ENCODE assay signal across 27 cellular contexts in genomic region chr11:126246636-126247035, GRCh38. TPM values are rescaled to one million over a fixed set of nuclear protein-coding genes. Genes with fewer than 3 reads are reported as not detected.
DNase-seq lines count a peak whose midpoint lies in the region; ATAC-seq, FAIRE-seq and TF ChIP-seq lines count a peak whose summit lies in the region.
"Had no signal": no experiment of that assay in that cellular context is flagged by ENCODE, and none has a peak within 500 bp of the region (broad histone marks: within the 10 kb centered on the region; RNA-seq: fewer than 3 reads in every experiment).

No MANE protein-coding gene starts in this region.

- H3K23ac ChIP-seq in mesenchymal stem cell (ENCODE audit: low read length in 2 of 2): no peak overlapping the region

- intact Hi-C loops in dorsolateral prefrontal cortex (cut with DNase I): no loop called here

- H3K27ac ChIP-seq in ACC112 (ENCODE audit: low read depth, low read length) (peak overlapping the region; percentile 22; the same call in 1 of the 2 replicates), mesenchymal stem cell (ENCODE audit: low read length, poor library complexity, severe bottlenecking) (no peak overlapping the region), dorsolateral prefrontal cortex (no peak overlapping the region), caudate nucleus (ENCODE audit: low read depth, low read length) (no peak overlapping the region)
- H3K27ac ChIP-seq: esophagus muscularis mucosa, thyroid gland had no signal

- H3K14ac ChIP-seq in mesenchymal stem cell (ENCODE audit: low read length in 2 of 2): no peak overlapping the region

- H2BK5ac ChIP-seq in mesenchymal stem cell (ENCODE audit: low read depth, low read length, poor library complexity, severe bottlenecking): no peak overlapping the region

- H3K4me3 ChIP-seq in ACC112 (ENCODE audit: low read depth, low read length): no peak overlapping the region
- H3K4me3 ChIP-seq in mesenchymal stem cell (ENCODE audit: insufficient read depth in 1 of 2, low read depth in 1 of 2, low read length in 2 of 2): no peak overlapping the region
- no peak overlapping the region for H3K4me3 ChIP-seq in dorsolateral prefrontal cortex
- H3K4me3 ChIP-seq: esophagus muscularis mucosa, GM12878, skin epidermis, thyroid gland had no signal

- H2BK12ac ChIP-seq in mesenchymal stem cell (ENCODE audit: low read length in 2 of 2): no peak overlapping the region

- peaks cover 14% of the 10 kb centered on the region for H3K79me1 ChIP-seq in mesenchymal stem cell (replicated peaks; ENCODE audit: low read length, poor library complexity, severe bottlenecking)

- peaks cover 16% of the 10 kb centered on the region for H3K36me3 ChIP-seq in ACC112 (ENCODE audit: insufficient read depth, low read length)
- H3K36me3 ChIP-seq in mesenchymal stem cell (ENCODE audit: control insufficient read depth in 1 of 2, insufficient read depth in 2 of 2, low read depth in 1 of 2, low read length in 2 of 2): peaks cover 20 to 59% of the 10 kb centered on the region in 2 experiments

- no peak overlapping the region for H2BK120ac ChIP-seq in mesenchymal stem cell (ENCODE audit: low read depth, low read length)

- no peak overlapping the region for H4K91ac ChIP-seq in mesenchymal stem cell (ENCODE audit: low read length)

- whole genome bisulfite sequencing in mesenchymal stem cell: 100% methylated on average over 2 of the region's 2 CpGs

- TF ChIP-seq POLR2A in GM12892 (IDR thresholded peaks at IDR 0.05; ENCODE audit: low read depth, low read length): no peak

- TF ChIP-seq CTCF in dorsolateral prefrontal cortex (IDR thresholded peaks at IDR 0.05 in 54 of 56, conservative IDR thresholded peaks at IDR 0.05 in 2 of 56; ENCODE audit: low read depth in 1 of 56, partially characterized antibody in 56 of 56): no peak

- no peaks in the 10 kb centered on the region for H3K9me3 ChIP-seq in mesenchymal stem cell (ENCODE audit: control insufficient read depth, low read length)
- H3K9me3 ChIP-seq: esophagus muscularis mucosa, thyroid gland had no signal

- no peaks in the 10 kb centered on the region for H3K79me2 ChIP-seq in ACC112 (ENCODE audit: control insufficient read depth, insufficient read depth, low read length, unreplicated experiment)

- H3K4me1 ChIP-seq in ACC112 (ENCODE audit: control insufficient read depth, insufficient read depth, low read length, unreplicated experiment) (peaks cover 9% of the 10 kb centered on the region), mesenchymal stem cell (ENCODE audit: control insufficient read depth, insufficient read depth, low read depth, low read length) (no peaks in the 10 kb centered on the region)
- H3K4me1 ChIP-seq: esophagus muscularis mucosa, thyroid gland had no signal

- no peak for ATAC-seq in GM21717 (IDR thresholded peaks at IDR 0.05; ENCODE audit: unreplicated experiment)
- ATAC-seq: GM12878; left lobe of liver; PC-3; SK-N-SH treated with all-trans-retinoic acid at 6 μM for 48 hours; stimulated activated naive CD8-positive, alpha-beta T cell treated with anti-CD3 and anti-CD28 coated beads, Interleukin-15, amount 100 ng/mL, for 72 hours had no signal

- H4K8ac ChIP-seq in mesenchymal stem cell (ENCODE audit: low read length): no peak overlapping the region

- H2AK5ac ChIP-seq in mesenchymal stem cell (ENCODE audit: low read length, severe bottlenecking): no peak overlapping the region

- peak; percentile 36 for FAIRE-seq in GM12892 (lab: Jason Lieb, UNC)
- FAIRE-seq: A204.1, colon, GM12878 had no signal

- DNase-seq in GM12892 (ENCODE audit: insufficient read length): no peak
- DNase-seq in dermis blood vessel endothelial cell: peak; percentile 88
- peak; percentile 8 for DNase-seq in mesenchymal stem cell
- no peak for DNase-seq in dorsolateral prefrontal cortex
- DNase-seq in C1 segment of cervical spinal cord (lab: John Stamatoyannopoulos, UW): no peak
- no peak for DNase-seq in caudate nucleus (lab: John Stamatoyannopoulos, UW)
- DNase-seq: activated CD8-positive, alpha-beta memory T cell treated with anti-CD3 and anti-CD28 coated beads for 24 hours; activated gamma-delta T cell; naive B cell; NCI-H2171; NCI-H524; NK-92 treated with Interleukin-12 subunit alpha and Interleukin-12 subunit beta, amount 100 ng/mL, for 24 hours; PC-3; stimulated activated CD4-positive, alpha-beta T cell treated with anti-CD3 and anti-CD28 coated beads, Interleukin-1b, Interleukin-23, amount 100 ng/mL, for 48 hours; stimulated activated CD8-positive, alpha-beta memory T cell treated with anti-CD3 and anti-CD28 coated beads, Interleukin-4, amount 100 ng/mL, for 48 hours; stimulated activated naive CD8-positive, alpha-beta T cell treated with anti-CD3 and anti-CD28 coated beads, Interleukin-15, amount 100 ng/mL, for 72 hours; T-helper 2 cell; thyroid gland had no signal

- no peak overlapping the region for H3K4ac ChIP-seq in mesenchymal stem cell (ENCODE audit: low read depth in 1 of 2, low read length in 2 of 2)

- H2AFZ ChIP-seq in ACC112 (ENCODE audit: low read length, unreplicated experiment) (no peak overlapping the region), mesenchymal stem cell (ENCODE audit: low read depth, low read length) (no peak overlapping the region)

- no peak overlapping the region for H2BK15ac ChIP-seq in mesenchymal stem cell (ENCODE audit: low read depth, poor library complexity, severe bottlenecking)

- no peaks in the 10 kb centered on the region for H3K27me3 ChIP-seq in ACC112 (ENCODE audit: insufficient read depth, low read length)
- no peaks in the 10 kb centered on the region for H3K27me3 ChIP-seq in mesenchymal stem cell (ENCODE audit: control insufficient read depth in 1 of 2, insufficient read depth in 1 of 2, low read length in 2 of 2)
- no peaks in the 10 kb centered on the region for H3K27me3 ChIP-seq in dorsolateral prefrontal cortex
- H3K27me3 ChIP-seq: esophagus muscularis mucosa, thyroid gland had no signal

- no peak overlapping the region for H3K4me2 ChIP-seq in mesenchymal stem cell (ENCODE audit: low read length, poor library complexity, severe bottlenecking)

- no peak overlapping the region for H3K18ac ChIP-seq in mesenchymal stem cell (ENCODE audit: low read depth in 1 of 2, low read length in 2 of 2)

- no peak overlapping the region for H3K9ac ChIP-seq in mesenchymal stem cell (ENCODE audit: low read length)

RNA-seq across cellular contexts. Expression of gene SRPRA, which starts 22.1 kb away (rescaled TPM):
- polyA plus RNA-seq in GM12892 (2012; ENCODE audit: missing spikeins): 74.4 TPM
- total RNA-seq in dermis blood vessel endothelial cell (43.9 and 85.5 TPM in 2 replicates), dorsolateral prefrontal cortex (10 to 100 TPM; 48.5 to 86.8 (median 67.0) TPM)
- 68.9 TPM for polyA plus RNA-seq in mesenchymal stem cell (2013, experiment 1 of 2)
- 68.3 TPM for polyA plus RNA-seq in mesenchymal stem cell (2013, experiment 2 of 2)

RNA-seq across cellular contexts. Expression of gene FOXRED1, which starts 22.3 kb away (rescaled TPM):
- polyA plus RNA-seq in GM12892 (2012; ENCODE audit: missing spikeins): 30.1 TPM
- total RNA-seq in dermis blood vessel endothelial cell: 11.2 and 17.5 TPM in 2 replicates
- polyA plus RNA-seq in mesenchymal stem cell (2013, experiment 1 of 2): 8.0 TPM
- 7.7 TPM for polyA plus RNA-seq in mesenchymal stem cell (2013, experiment 2 of 2)
- 100 to 1,000 TPM in 1 of 120 experiments, 10 to 100 TPM in 119; 46.1 to 103 (median 68.0) TPM for total RNA-seq in dorsolateral prefrontal cortex

RNA-seq across cellular contexts. Expression of gene FAM118B, which starts 35.1 kb away (rescaled TPM):
- polyA plus RNA-seq in GM12892 (2012; ENCODE audit: missing spikeins): 10.2 TPM
- total RNA-seq in dermis blood vessel endothelial cell (31.8 and 46.5 TPM in 2 replicates), dorsolateral prefrontal cortex (10 to 100 TPM; 16.9 to 40.6 (median 24.6) TPM)
- 19.9 TPM for polyA plus RNA-seq in mesenchymal stem cell (2013, experiment 1 of 2)
- 20.4 TPM for polyA plus RNA-seq in mesenchymal stem cell (2013, experiment 2 of 2)

RNA-seq across cellular contexts. Expression of gene RPUSD4, which starts 35.2 kb away (rescaled TPM):
- 26.6 TPM for polyA plus RNA-seq in GM12892 (2012; ENCODE audit: missing spikeins)
- 39.7 and 41.0 TPM in 2 replicates for total RNA-seq in dermis blood vessel endothelial cell
- polyA plus RNA-seq in mesenchymal stem cell (2013, experiment 1 of 2): 11.2 TPM
- polyA plus RNA-seq in mesenchymal stem cell (2013, experiment 2 of 2): 11.4 TPM
- 10 to 100 TPM; 16.6 to 37.0 (median 27.1) TPM for total RNA-seq in dorsolateral prefrontal cortex

RNA-seq across cellular contexts. Expression of gene TIRAP, which starts 36.3 kb away (rescaled TPM):
- polyA plus RNA-seq in GM12892 (2012; ENCODE audit: missing spikeins): 4.3 TPM
- total RNA-seq in dermis blood vessel endothelial cell (5.1 and 6.8 TPM in 2 replicates), dorsolateral prefrontal cortex (10 to 100 TPM in 11 of 120 experiments, 1 to 10 TPM in 109; 2.4 to 13.6 (median 7.4) TPM)
- polyA plus RNA-seq in mesenchymal stem cell (2013, experiment 1 of 2): 8.4 TPM
- 7.2 TPM for polyA plus RNA-seq in mesenchymal stem cell (2013, experiment 2 of 2)

Comparison
In these comparisons a context has a peak if more than half of its experiments do, and no peak if none do; other contexts are left out.
1. DNase-seq: peak in dermis blood vessel endothelial cell (single experiment) and mesenchymal stem cell (single experiment); none in GM12892 (single experiment), dorsolateral prefrontal cortex (0 of 10), C1 segment of cervical spinal cord (0 of 14) and caudate nucleus (0 of 61).